ENCODE assay signal across 29 cellular contexts in the genomic region with DNA sequence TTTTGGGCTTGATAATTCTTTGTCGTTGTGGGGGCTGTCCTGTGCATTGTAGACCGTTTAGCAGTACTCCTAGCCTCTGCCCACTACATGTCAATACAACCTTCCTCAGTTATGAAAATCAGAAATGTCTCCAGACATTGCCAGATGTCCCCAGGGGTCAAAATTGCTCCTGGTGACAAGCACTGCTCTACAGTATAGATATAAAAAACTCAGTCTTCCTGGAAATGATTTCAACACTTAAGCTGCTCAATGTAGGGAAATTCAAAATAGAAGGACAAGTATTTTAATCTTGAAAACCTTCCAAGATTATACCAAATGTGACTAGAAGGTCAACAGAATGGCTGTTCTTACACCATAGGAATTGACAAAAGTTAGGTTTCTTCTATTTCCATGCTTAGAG.
"Had no signal": no experiment of that assay in that cellular context is flagged by ENCODE, and none has a peak within 500 bp of the region (broad histone marks: within the 10 kb centered on the region; RNA-seq: fewer than 3 reads in every experiment).

No MANE protein-coding gene starts in this region.

- H3K27me3 ChIP-seq: body of pancreas, esophagus muscularis mucosa, foreskin keratinocyte, gastrocnemius medialis, heart left ventricle had no signal

- H3K4me3 ChIP-seq: body of pancreas, esophagus muscularis mucosa, gastrocnemius medialis, heart left ventricle had no signal

- H3K4me1 ChIP-seq: body of pancreas, esophagus muscularis mucosa, foreskin keratinocyte, gastrocnemius medialis had no signal

- H3K36me3 ChIP-seq: esophagus muscularis mucosa, gastrocnemius medialis, heart left ventricle had no signal

- H3K27ac ChIP-seq: body of pancreas, esophagus muscularis mucosa, foreskin keratinocyte, gastrocnemius medialis, heart left ventricle had no signal

- DNase-seq: activated CD4-positive, alpha-beta memory T cell treated with anti-CD3 and anti-CD28 coated beads, Interleukin-2, amount 10 ng/mL, durations not matched to agents 7 days and 5 days; activated CD4-positive, alpha-beta T cell treated with anti-CD3 and anti-CD28 coated beads for 1 hour; activated CD4-positive, alpha-beta T cell treated with anti-CD3 and anti-CD28 coated beads for 4 hours; activated CD4-positive, alpha-beta T cell treated with anti-CD3 and anti-CD28 coated beads, Interleukin-2, amount 10 ng/mL, durations not matched to agents 7 days and 5 days; activated CD4-positive, alpha-beta T cell treated with anti-CD3 and anti-CD28 coated beads, Interleukin-2, amount 50 U/mL, for 4 hours; activated CD8-positive, alpha-beta memory T cell treated with anti-CD3 and anti-CD28 coated beads, Interleukin-2, amount 50 U/mL, for 48 hours; activated effector memory CD4-positive, alpha-beta T cell treated with Interleukin-2 at 50 U/mL for 16 hours; activated gamma-delta T cell treated with Interleukin-2 at 50 U/mL for 16 hours; activated naive CD4-positive, alpha-beta T cell treated with anti-CD3 and anti-CD28 coated beads, Interleukin-2, amount 50 U/mL, for 16 hours; activated naive CD4-positive, alpha-beta T cell treated with Interleukin-2 at 50 U/mL for 16 hours; activated T-cell treated with anti-CD3 and anti-CD28 coated beads, Interleukin-2, amount 50 U/mL, for 4 hours; amniotic stem cell; anterior cingulate cortex; body of pancreas; caudate nucleus; cortex of kidney; dermis blood vessel endothelial cell; effector CD4-positive, alpha-beta T cell; effector memory CD8-positive, alpha-beta T cell; erythroblast; foreskin keratinocyte; gastrocnemius medialis; glutamatergic neuron; heart left ventricle; T-helper 1 cell; T-helper 17 cell; T1000 had no signal

- ATAC-seq: activated T-cell treated with anti-CD3 and anti-CD28 coated beads, Interleukin-2, amount 50 U/mL, for 4 hours; activated T-helper 17 cell treated with anti-CD3 and anti-CD28 coated beads, Interleukin-2, amount 50 U/mL, for 72 hours; body of pancreas; effector memory CD8-positive, alpha-beta T cell; foreskin keratinocyte; gastrocnemius medialis; T-helper 17 cell had no signal

- H3K9me3 ChIP-seq: body of pancreas, esophagus muscularis mucosa, gastrocnemius medialis, heart left ventricle had no signal
